ENCODE assay signal across 15 cellular contexts in the genomic region with DNA sequence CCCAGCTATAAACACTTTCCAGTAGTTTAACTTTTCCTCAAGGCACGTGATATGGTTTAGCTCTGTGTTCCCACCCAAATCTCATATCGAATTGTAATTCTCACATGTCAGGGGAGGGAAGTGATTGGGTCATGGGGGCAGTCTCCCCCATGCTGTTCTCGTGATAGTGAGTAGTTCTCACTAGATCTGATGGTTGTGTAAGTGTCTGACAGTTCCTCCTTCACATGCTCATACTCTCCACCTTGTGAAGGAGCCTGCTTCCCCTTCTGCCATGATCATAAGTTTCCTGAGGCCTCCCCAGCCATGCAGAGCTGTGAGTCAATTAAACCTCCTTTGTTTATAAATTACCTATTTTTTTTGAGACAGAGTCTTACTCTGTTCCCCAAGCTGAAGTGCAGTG.
DNase-seq lines count a peak whose midpoint lies in the region; ATAC-seq, FAIRE-seq and TF ChIP-seq lines count a peak whose summit lies in the region.
"Had no signal": no experiment of that assay in that cellular context is flagged by ENCODE, and none has a peak within 500 bp of the region (broad histone marks: within the 10 kb centered on the region; RNA-seq: fewer than 3 reads in every experiment).

No MANE protein-coding gene starts in this region.

- CTCF ChIA-PET in CD8-positive, alpha-beta T cell (lab: Charles Lee) = no interaction called here
- CTCF ChIA-PET in GM12878 (lab: Yijun Ruan, JAX) = interaction anchor here (0.6 to 1.2 kb wide), 5 partner anchors 48 to 1468 kb away, joined by 3 to 5 read pairs (median 3); no protein-coding TSS in a partner anchor
- CTCF ChIA-PET in naive thymus-derived CD4-positive, alpha-beta T cell (lab: Charles Lee) = no interaction called here

- H2AFZ ChIP-seq in GM12878 (ENCODE audit: control insufficient read depth, low read depth, low read length) = no peak overlapping the region

- ATAC-seq in CD8-positive, alpha-beta T cell = no peak
- ATAC-seq in GM12878 (peak; percentile 42; the same call in 2 of the 3 replicates), GM18502 (IDR thresholded peaks at IDR 0.05; ENCODE audit: poor library complexity, unreplicated experiment) (no peak)
- ATAC-seq in naive thymus-derived CD4-positive, alpha-beta T cell = peak; percentile 80
- ATAC-seq: body of pancreas had no signal

- no peaks in the 10 kb centered on the region for H3K79me2 ChIP-seq in GM12878 (ENCODE audit: control insufficient read depth, insufficient read depth, low read length)

- no TSS peak for BruUV-seq in GM12878 (replicated peaks; lab: Mats Ljungman, UMichigan)

- peaks cover 43% of the 10 kb centered on the region for H3K36me3 Mint-ChIP-seq in CD8-positive, alpha-beta T cell
- peaks cover 5 to 38% (median 18%) of the 10 kb centered on the region in 5 donors for H3K36me3 Mint-ChIP-seq in naive thymus-derived CD4-positive, alpha-beta T cell

- TF ChIP-seq RAD21 in GM12878 (IDR thresholded peaks at IDR 0.05; ENCODE audit: insufficient read depth, low read depth, low read length) = no peak

- no peaks in the 10 kb centered on the region for H3K9me3 ChIP-seq in CD8-positive, alpha-beta T cell (ENCODE audit: low read length)
- no peaks in the 10 kb centered on the region; the same call in 2 of the 3 replicates for H3K9me3 ChIP-seq in GM12878 (replicated peaks; ENCODE audit: control insufficient read depth, insufficient read depth, low read length)
- H3K9me3 ChIP-seq in naive thymus-derived CD4-positive, alpha-beta T cell (ENCODE audit: control insufficient read depth in 2 of 3, low read length in 3 of 3) = no peaks in the 10 kb centered on the region
- H3K9me3 ChIP-seq: body of pancreas, SJSA1 had no signal

- no peaks in the 10 kb centered on the region for H3K9me3 Mint-ChIP-seq in CD8-positive, alpha-beta T cell
- H3K9me3 Mint-ChIP-seq in naive thymus-derived CD4-positive, alpha-beta T cell = peaks cover 0 to 4% (median 0%) of the 10 kb centered on the region in 11 donors

- in situ Hi-C loops in GM12878 (cut with MboI) = no loop called here

- intact Hi-C loops in CD8-positive, alpha-beta T cell (cut with DNase I, micrococcal nuclease) = no loop called here
- intact Hi-C loops in GM12878 (cut with micrococcal nuclease; ENCODE audit: unreplicated experiment) = no loop called here
- intact Hi-C loops in naive thymus-derived CD4-positive, alpha-beta T cell (cut with micrococcal nuclease) = no loop called here

- H3K27me3 Mint-ChIP-seq in CD8-positive, alpha-beta T cell (ENCODE audit: low read depth) = no peaks in the 10 kb centered on the region
- H3K27me3 Mint-ChIP-seq in naive thymus-derived CD4-positive, alpha-beta T cell = no peaks in the 10 kb centered on the region

- TF ChIP-seq CTCF in CD8-positive, alpha-beta T cell (IDR thresholded peaks at IDR 0.05) = no peak
- TF ChIP-seq CTCF in GM12878 (IDR thresholded peaks at IDR 0.05 in 2 of 3, conservative IDR thresholded peaks at IDR 0.05 in 1 of 3; ENCODE audit: control insufficient read depth in 2 of 3, extremely low read depth in 1 of 3, insufficient read depth in 1 of 3, low read depth in 3 of 3, low read length in 3 of 3) = no peak

- peak overlapping the region; percentile 47 for H3K27ac Mint-ChIP-seq in CD8-positive, alpha-beta T cell
- H3K27ac Mint-ChIP-seq in naive thymus-derived CD4-positive, alpha-beta T cell = peak overlapping the region in 2 of 9 donors; percentile 13 to 72

- no peaks in the 10 kb centered on the region for H3K36me3 ChIP-seq in CD8-positive, alpha-beta T cell (ENCODE audit: insufficient read depth, low read length)
- peaks cover 0 to 5% of the 10 kb centered on the region in 2 experiments; a peak in 3 of 4 replicates for H3K36me3 ChIP-seq in GM12878 (ENCODE audit: control insufficient read depth in 2 of 2, insufficient read depth in 2 of 2, low read length in 1 of 2)
- H3K36me3 ChIP-seq in naive thymus-derived CD4-positive, alpha-beta T cell (ENCODE audit: control insufficient read depth in 2 of 3, insufficient read depth in 3 of 3, low read length in 3 of 3) = peaks cover 0 to 13% (median 0%) of the 10 kb centered on the region in 3 experiments
- H3K36me3 ChIP-seq: SJSA1 had no signal

- no peaks in the 10 kb centered on the region for H3K4me1 ChIP-seq in CD8-positive, alpha-beta T cell (ENCODE audit: insufficient read depth, low read length)
- H3K4me1 ChIP-seq in GM12878 (ENCODE audit: control insufficient read depth, insufficient read depth, low read length) = no peaks in the 10 kb centered on the region
- H3K4me1 ChIP-seq in naive thymus-derived CD4-positive, alpha-beta T cell (ENCODE audit: control insufficient read depth in 2 of 2, insufficient read depth in 2 of 2, low read length in 2 of 2) = no peaks in the 10 kb centered on the region
- H3K4me1 ChIP-seq: BLaER1, SJSA1 had no signal

- no peaks in the 10 kb centered on the region for H4K20me1 ChIP-seq in GM12878 (ENCODE audit: control insufficient read depth, insufficient read depth)

- RAD21 ChIA-PET in GM12878 (lab: Charles Lee; ENCODE audit: unreplicated experiment) = no interaction called here

- no peak overlapping the region for H3K27ac ChIP-seq in CD8-positive, alpha-beta T cell (ENCODE audit: low read depth, low read length)
- no peak overlapping the region for H3K27ac ChIP-seq in GM12878 (ENCODE audit: control insufficient read depth, insufficient read depth)
- no peak overlapping the region for H3K27ac ChIP-seq in naive thymus-derived CD4-positive, alpha-beta T cell (ENCODE audit: low read depth, low read length)
- H3K27ac ChIP-seq: BLaER1, body of pancreas, dorsolateral prefrontal cortex, SJSA1 had no signal

- no peaks in the 10 kb centered on the region for H3K27me3 ChIP-seq in CD8-positive, alpha-beta T cell (ENCODE audit: insufficient read depth, low read length)
- H3K27me3 ChIP-seq in GM12878 (replicated peaks in 1 of 2; ENCODE audit: control insufficient read depth in 2 of 2, insufficient read depth in 2 of 2, low read length in 1 of 2) = no peaks in the 10 kb centered on the region
- no peaks in the 10 kb centered on the region for H3K27me3 ChIP-seq in naive thymus-derived CD4-positive, alpha-beta T cell (ENCODE audit: control insufficient read depth in 2 of 2, insufficient read depth in 2 of 2, low read length in 2 of 2)
- H3K27me3 ChIP-seq: BLaER1, body of pancreas, dorsolateral prefrontal cortex, SJSA1 had no signal

- TF ChIP-seq POLR2A in GM12878 (IDR thresholded peaks at IDR 0.05; ENCODE audit: low read depth, low read length) = no peak

- FAIRE-seq in GM12878 (lab: Jason Lieb, UNC) = no peak

- no peak overlapping the region for H3K4me3 Mint-ChIP-seq in CD8-positive, alpha-beta T cell
- no peak overlapping the region for H3K4me3 Mint-ChIP-seq in naive thymus-derived CD4-positive, alpha-beta T cell

- no peak for DNase-seq in CD8-positive, alpha-beta T cell
- DNase-seq in MV-4-11 (lab: John Stamatoyannopoulos, UW) = peak; percentile 89
- no peak for DNase-seq in GM12878 (ENCODE audit: low read depth, low spot score)
- DNase-seq in naive thymus-derived CD4-positive, alpha-beta T cell = no peak
- no peak for DNase-seq in NCI-H774 (lab: John Stamatoyannopoulos, UW)
- DNase-seq in NK-92 (lab: John Stamatoyannopoulos, UW; ENCODE audit: unreplicated experiment) = no peak
- DNase-seq: activated gamma-delta T cell; DMS79; dorsolateral prefrontal cortex; NCI-H2107; NK-92 treated with Interleukin-12 subunit alpha and Interleukin-12 subunit beta, amount 100 ng/mL, for 24 hours had no signal

- SMC1A ChIA-PET in GM12878 (lab: Charles Lee; ENCODE audit: uncharacterized antibody, unreplicated experiment) = interaction anchor here (0.8 to 2.1 kb wide), 4 partner anchors 10 to 89 kb away, joined by 4 to 8 read pairs (median 4); no protein-coding TSS in a partner anchor

- WGBS in GM12878 (ENCODE audit: insufficient coverage, insufficient replicate concordance, low lambda C conversion rate, missing lambda C conversion rate) = 79% methylated on average over 3 of the region's 3 CpGs

- no peak overlapping the region for H3K4me3 ChIP-seq in CD8-positive, alpha-beta T cell (ENCODE audit: low read depth, low read length)
- no peak overlapping the region for H3K4me3 ChIP-seq in GM12878
- H3K4me3 ChIP-seq in naive thymus-derived CD4-positive, alpha-beta T cell (ENCODE audit: low read length) = no peak overlapping the region
- H3K4me3 ChIP-seq: BLaER1, body of pancreas, dorsolateral prefrontal cortex, SJSA1 had no signal

- POLR2A ChIA-PET in CD8-positive, alpha-beta T cell (lab: Charles Lee) = no interaction called here
- POLR2A ChIA-PET in GM12878 (lab: Charles Lee) = interaction anchor here (0.6 kb wide), 1 partner anchor 644 kb away, joined by 4 read pairs; no protein-coding TSS in a partner anchor
- POLR2A ChIA-PET in naive thymus-derived CD4-positive, alpha-beta T cell (lab: Charles Lee) = no interaction called here

- peaks cover 15% of the 10 kb centered on the region for H3K4me1 Mint-ChIP-seq in CD8-positive, alpha-beta T cell (ENCODE audit: low read depth)
- peaks cover 8 to 38% (median 22%) of the 10 kb centered on the region in 7 donors for H3K4me1 Mint-ChIP-seq in naive thymus-derived CD4-positive, alpha-beta T cell

- TF ChIP-seq EP300 in GM12878 (IDR thresholded peaks at IDR 0.05; ENCODE audit: borderline replicate concordance in 1 of 2, control insufficient read depth in 1 of 2, low read depth in 2 of 2, low read length in 2 of 2) = no peak

- H3K9ac ChIP-seq in GM12878 (ENCODE audit: control insufficient read depth, insufficient read depth, low read length) = no peak overlapping the region
- H3K9ac ChIP-seq: BLaER1 had no signal

- no peak overlapping the region for H3K4me2 ChIP-seq in GM12878 (ENCODE audit: control insufficient read depth, insufficient read depth)
- H3K4me2 ChIP-seq: BLaER1 had no signal

TF ChIP-seq in GM12878, 131 proteins besides CTCF, POLR2A, EP300 and RAD21 (continues in another document):
- TF ChIP-seq FOXK2 (IDR thresholded peaks at IDR 0.05) (no peak), ASH2L (IDR thresholded peaks at IDR 0.05; ENCODE audit: borderline replicate concordance, low read depth) (no peak), KAT2A (conservative IDR thresholded peaks at IDR 0.05; ENCODE audit: control insufficient read depth, low read depth, low read length) (no peak), PML (IDR thresholded peaks at IDR 0.05; ENCODE audit: low read length) (no peak), MXI1 (IDR thresholded peaks at IDR 0.05; ENCODE audit: low read depth, low read length) (no peak), CEBPB (IDR thresholded peaks at IDR 0.05; ENCODE audit: borderline replicate concordance in 1 of 2, low read depth in 2 of 2, low read length in 2 of 2) (no peak)

Comparison
In these comparisons a context has a peak if more than half of its experiments do, and no peak if none do; other contexts are left out.
1. ATAC-seq: peak in GM12878 (single experiment) and naive thymus-derived CD4-positive, alpha-beta T cell (single experiment); none in CD8-positive, alpha-beta T cell (single experiment) and GM18502 (single experiment).